In genomic region chr15:90706394-90707327, GRCh38 we compare ENCODE assay signal across 12 cellular contexts. TPM values are rescaled to one million over a fixed set of nuclear protein-coding genes. Genes with fewer than 3 reads are reported as not detected.
A peak's percentile ranks its signal among the peaks of the same experiment; 100 is the strongest.
DNase-seq lines count a peak whose midpoint lies in the region.
"Had no signal": no experiment of that assay in that cellular context is flagged by ENCODE, and none has a peak within 500 bp of the region (broad histone marks: within the 10 kb centered on the region; RNA-seq: fewer than 3 reads in every experiment).

No MANE protein-coding gene starts in this region.

- no peaks in the 10 kb centered on the region; the same call in 1 of the 2 replicates for H3K27me3 ChIP-seq in H7 (ENCODE audit: control insufficient read depth, insufficient read depth, low read length)

- DNase-seq in DMS79 (lab: John Stamatoyannopoulos, UW): peak; percentile 71
- DNase-seq in NCI-H1105 (lab: John Stamatoyannopoulos, UW): peak; percentile 3
- DNase-seq in NCI-H446 (lab: John Stamatoyannopoulos, UW): peak; percentile 68 to 87
- DNase-seq in cerebellar cortex (ENCODE audit: low spot score): peak; percentile 73
- no peak for DNase-seq in H7
- DNase-seq in OCI-M2 (lab: John Stamatoyannopoulos, UW; ENCODE audit: unreplicated experiment): no peak
- no peak for DNase-seq in T-helper 9 cell
- DNase-seq: activated CD4-positive, alpha-beta memory T cell treated with anti-CD3 and anti-CD28 coated beads, Interleukin-2, amount 10 ng/mL, durations not matched to agents 7 days and 5 days; amniotic stem cell; DMS53; NCI-H187 had no signal

- H3K4me3 ChIP-seq in H7 (ENCODE audit: insufficient read depth, low read depth, low read length): no peak overlapping the region
- H3K4me3 ChIP-seq: lung had no signal

- H3K36me3 ChIP-seq in H7 (replicated peaks; ENCODE audit: control insufficient read depth, insufficient read depth, low read length): no peaks in the 10 kb centered on the region

RNA-seq across cellular contexts. Expression of gene BLM, which starts 10.5 kb away (rescaled TPM):
- total RNA-seq in H7 (2014; rRNA removed; shearing (Covaris generic)): 29.7 and 36.4 TPM in 2 replicates

Comparison
In these comparisons a context has a peak if more than half of its experiments do, and no peak if none do; other contexts are left out.
1. DNase-seq: peak in DMS79 (single experiment), NCI-H1105 (single experiment), NCI-H446 (2 of 2) and cerebellar cortex (single experiment); none in H7 (single experiment), OCI-M2 (single experiment) and T-helper 9 cell (single experiment).